Comparison of ENCODE assay signal across 19 cellular contexts in genomic region chr6:16199792-16200191, GRCh38. TPM values are rescaled to one million over a fixed set of nuclear protein-coding genes. Genes with fewer than 3 reads are reported as not detected.
A peak's percentile ranks its signal among the peaks of the same experiment; 100 is the strongest.
DNase-seq lines count a peak whose midpoint lies in the region; ATAC-seq and TF ChIP-seq lines count a peak whose summit lies in the region.
"Had no signal": no experiment of that assay in that cellular context is flagged by ENCODE, and none has a peak within 500 bp of the region (broad histone marks: within the 10 kb centered on the region; RNA-seq: fewer than 3 reads in every experiment).

No MANE protein-coding gene starts in this region.

- peaks cover 4% of the 10 kb centered on the region for H3K4me1 Mint-ChIP-seq in endodermal cell
- H3K4me1 Mint-ChIP-seq: activated naive CD8-positive, alpha-beta T cell treated with anti-CD3 and anti-CD28 coated beads, Interleukin-2, amount 10 ng/mL, durations not matched to agents 7 days and 5 days; immature natural killer cell; T-helper 17 cell had no signal

- H3K9ac ChIP-seq in endodermal cell (ENCODE audit: extremely low read depth, low read length, poor library complexity, severe bottlenecking): no peak overlapping the region
- H3K9ac ChIP-seq: parathyroid adenoma had no signal

- peak overlapping the region; percentile 13 for H3K4me3 ChIP-seq in WERI-Rb-1 (ENCODE audit: low read depth, low read length)
- H3K4me3 ChIP-seq in mucosa of descending colon: no peak overlapping the region
- no peak overlapping the region for H3K4me3 ChIP-seq in endodermal cell (ENCODE audit: low read length)

- no peaks in the 10 kb centered on the region for H3K9me3 Mint-ChIP-seq in endodermal cell
- H3K9me3 Mint-ChIP-seq: activated naive CD8-positive, alpha-beta T cell treated with anti-CD3 and anti-CD28 coated beads, Interleukin-2, amount 10 ng/mL, durations not matched to agents 7 days and 5 days had no signal

- H3K9me3 ChIP-seq in WERI-Rb-1 (ENCODE audit: severe bottlenecking) (no peaks in the 10 kb centered on the region), mucosa of descending colon (no peaks in the 10 kb centered on the region), endodermal cell (ENCODE audit: control insufficient read depth, low read length) (no peaks in the 10 kb centered on the region)

- DNase-seq in DMS 273 (lab: John Stamatoyannopoulos, UW; ENCODE audit: unreplicated experiment): peak; percentile 69
- no peak for DNase-seq in DMS 273 treated with DMSO at 0.1 percent for 48 hours (lab: John Stamatoyannopoulos, UW)
- peak; percentile 58 for DNase-seq in WERI-Rb-1
- no peak for DNase-seq in mucosa of descending colon
- DNase-seq in superior temporal gyrus (ENCODE audit: extremely low spot score): peak; percentile 47
- no peak for DNase-seq in NCI-H510A (lab: John Stamatoyannopoulos, UW)
- DNase-seq in endodermal cell: no peak
- DNase-seq: activated naive CD8-positive, alpha-beta T cell treated with anti-CD3 and anti-CD28 coated beads, Interleukin-2, amount 10 ng/mL, durations not matched to agents 7 days and 5 days; activated T-cell treated with anti-CD3 and anti-CD28 coated beads, Interleukin-2, amount 50 U/mL, for 48 hours; effector CD4-positive, alpha-beta T cell; GF-D8; immature natural killer cell; NCI-H1105 treated with DMSO at 0.1 percent for 48 hours; stimulated activated CD8-positive, alpha-beta memory T cell treated with anti-CD3 and anti-CD28 coated beads, Interleukin-4, amount 100 ng/mL, for 48 hours; T-helper 17 cell had no signal

- ATAC-seq in mucosa of descending colon: peak; percentile 17
- ATAC-seq in GM21737 (IDR thresholded peaks at IDR 0.05; ENCODE audit: unreplicated experiment): no peak
- ATAC-seq: T-helper 17 cell had no signal

- no peak overlapping the region for H3K4me3 Mint-ChIP-seq in endodermal cell
- H3K4me3 Mint-ChIP-seq: activated naive CD8-positive, alpha-beta T cell treated with anti-CD3 and anti-CD28 coated beads, Interleukin-2, amount 10 ng/mL, durations not matched to agents 7 days and 5 days; immature natural killer cell; T-helper 17 cell had no signal

- H3K4me1 ChIP-seq in mucosa of descending colon (ENCODE audit: low read depth): no peaks in the 10 kb centered on the region
- H3K4me1 ChIP-seq in endodermal cell (ENCODE audit: control insufficient read depth, insufficient read depth, low read length): no peaks in the 10 kb centered on the region
- H3K4me1 ChIP-seq: parathyroid adenoma had no signal

- WGBS in endodermal cell (ENCODE audit: insufficient coverage in 1 of 2, insufficient read length in 1 of 2), 2 experiments: 82 to 90% methylated on average over 5 of the region's 5 CpGs

- no peak overlapping the region for H3K27ac Mint-ChIP-seq in endodermal cell
- H3K27ac Mint-ChIP-seq: activated naive CD8-positive, alpha-beta T cell treated with anti-CD3 and anti-CD28 coated beads, Interleukin-2, amount 10 ng/mL, durations not matched to agents 7 days and 5 days; T-helper 17 cell had no signal

- H3K27me3 ChIP-seq in WERI-Rb-1 (ENCODE audit: insufficient read depth, low read depth, severe bottlenecking) (no peaks in the 10 kb centered on the region), endodermal cell (ENCODE audit: control insufficient read depth, insufficient read depth, low read length, poor library complexity, severe bottlenecking) (no peaks in the 10 kb centered on the region)

- TF ChIP-seq CTCF in WERI-Rb-1 (IDR thresholded peaks at IDR 0.05; ENCODE audit: low read depth, low read length): no peak
- TF ChIP-seq CTCF in mucosa of descending colon (IDR thresholded peaks at IDR 0.05): no peak
- no peak for TF ChIP-seq CTCF in endodermal cell (conservative IDR thresholded peaks at IDR 0.05)

- no peaks in the 10 kb centered on the region for H3K27me3 Mint-ChIP-seq in endodermal cell (ENCODE audit: insufficient read depth)

- intact Hi-C loops in mucosa of descending colon (cut with DNase I, micrococcal nuclease): no loop called here

- no peaks in the 10 kb centered on the region for H3K36me3 Mint-ChIP-seq in endodermal cell (ENCODE audit: low read depth)
- H3K36me3 Mint-ChIP-seq: activated naive CD8-positive, alpha-beta T cell treated with anti-CD3 and anti-CD28 coated beads, Interleukin-2, amount 10 ng/mL, durations not matched to agents 7 days and 5 days; immature natural killer cell had no signal

- H3K36me3 ChIP-seq in WERI-Rb-1: no peaks in the 10 kb centered on the region
- no peaks in the 10 kb centered on the region for H3K36me3 ChIP-seq in mucosa of descending colon (ENCODE audit: low read depth)
- no peaks in the 10 kb centered on the region for H3K36me3 ChIP-seq in endodermal cell (ENCODE audit: control insufficient read depth, insufficient read depth, low read length)

- no peak overlapping the region for H3K27ac ChIP-seq in WERI-Rb-1
- no peak overlapping the region for H3K27ac ChIP-seq in endodermal cell (ENCODE audit: low read depth, low read length)
- H3K27ac ChIP-seq: 22Rv1, parathyroid adenoma, VCaP had no signal

RNA-seq across cellular contexts. Expression of gene GMPR, which starts 38.6 kb away (rescaled TPM):
- 1 to 10 TPM; 2.0 to 9.2 (median 3.9) TPM for total RNA-seq in mucosa of descending colon
- total RNA-seq in endodermal cell: 10 to 100 TPM in 1 of 2 donors, 1 to 10 TPM in 1; 4.9 to 20.7 TPM
- polyA plus RNA-seq in endodermal cell (2013, experiment 1 of 2): 6.1 TPM
- 6.0 TPM for polyA plus RNA-seq in endodermal cell (2013, experiment 2 of 2)

Comparison
In these comparisons a context has a peak if more than half of its experiments do, and no peak if none do; other contexts are left out.
1. DNase-seq: peak in DMS 273 (single experiment), WERI-Rb-1 (single experiment) and superior temporal gyrus (single experiment); none in DMS 273 treated with DMSO at 0.1 percent for 48 hours (single experiment), mucosa of descending colon (0 of 3), NCI-H510A (single experiment) and endodermal cell (single experiment).